32 cellular contexts compared by ENCODE assay signal in genomic region chr11:83766932-83767331, GRCh38.
"Had no signal": no experiment of that assay in that cellular context is flagged by ENCODE, and none has a peak within 500 bp of the region (broad histone marks: within the 10 kb centered on the region; RNA-seq: fewer than 3 reads in every experiment).

No MANE protein-coding gene starts in this region.

- H3K36me3 ChIP-seq: ascending aorta, cardiac muscle cell, WERI-Rb-1 had no signal

- H3K27ac ChIP-seq: ascending aorta, cardiac muscle cell, WERI-Rb-1 had no signal

- H3K4me1 ChIP-seq: ascending aorta had no signal

- H3K9me3 ChIP-seq: ascending aorta had no signal

- H3K4me3 ChIP-seq: ascending aorta, cardiac muscle cell had no signal

- FAIRE-seq: bronchial epithelial cell, TTC549 had no signal

- ATAC-seq: activated CD4-positive, alpha-beta T cell treated with anti-CD3 and anti-CD28 coated beads for 36 hours; activated CD4-positive, CD25-positive, alpha-beta regulatory T cell treated with anti-CD3 and anti-CD28 coated beads, Interleukin-2, amount 50 U/mL, for 24 hours; activated CD8-positive, alpha-beta memory T cell treated with anti-CD3 and anti-CD28 coated beads, Interleukin-2, amount 10 ng/mL, durations not matched to agents 7 days and 5 days; activated CD8-positive, alpha-beta T cell treated with anti-CD3 and anti-CD28 coated beads, Interleukin-2, amount 10 ng/mL, durations not matched to agents 7 days and 5 days; activated naive CD8-positive, alpha-beta T cell treated with anti-CD3 and anti-CD28 coated beads, Interleukin-2, amount 50 U/mL, for 24 hours; WTC11 had no signal

- DNase-seq: activated CD4-positive, alpha-beta memory T cell treated with anti-CD3 and anti-CD28 coated beads, Interleukin-2, amount 10 ng/mL, durations not matched to agents 7 days and 5 days; activated CD4-positive, alpha-beta T cell treated with anti-CD3 and anti-CD28 coated beads for 1 hour; activated CD4-positive, alpha-beta T cell treated with anti-CD3 and anti-CD28 coated beads for 36 hours; activated CD4-positive, alpha-beta T cell treated with anti-CD3 and anti-CD28 coated beads for 48 hours; activated CD4-positive, alpha-beta T cell treated with anti-CD3 and anti-CD28 coated beads, Interleukin-2, amount 10 ng/mL, durations not matched to agents 7 days and 5 days; activated CD4-positive, alpha-beta T cell treated with anti-CD3 and anti-CD28 coated beads, Interleukin-2, amount 50 U/mL, for 48 hours; activated CD4-positive, CD25-positive, alpha-beta regulatory T cell; activated CD8-positive, alpha-beta memory T cell treated with anti-CD3 and anti-CD28 coated beads for 24 hours; activated CD8-positive, alpha-beta memory T cell treated with anti-CD3 and anti-CD28 coated beads, Interleukin-2, amount 10 ng/mL, durations not matched to agents 7 days and 5 days; activated CD8-positive, alpha-beta memory T cell treated with anti-CD3 and anti-CD28 coated beads, Interleukin-2, amount 50 U/mL, for 48 hours; activated CD8-positive, alpha-beta T cell treated with anti-CD3 and anti-CD28 coated beads, Interleukin-2, amount 10 ng/mL, durations not matched to agents 7 days and 5 days; activated effector memory CD4-positive, alpha-beta T cell treated with Interleukin-2 at 50 U/mL for 16 hours; activated gamma-delta T cell; activated naive CD4-positive, alpha-beta T cell treated with anti-CD3 and anti-CD28 coated beads, Interleukin-2, amount 10 ng/mL, durations not matched to agents 7 days and 5 days; activated naive CD4-positive, alpha-beta T cell treated with Interleukin-2 at 50 U/mL for 16 hours; activated naive CD8-positive, alpha-beta T cell treated with anti-CD3 and anti-CD28 coated beads, Interleukin-2, amount 10 ng/mL, durations not matched to agents 7 days and 5 days; activated naive CD8-positive, alpha-beta T cell treated with anti-CD3 and anti-CD28 coated beads, Interleukin-2, amount 50 U/mL, for 24 hours; activated T-cell treated with anti-CD3 and anti-CD28 coated beads, Interleukin-2, amount 50 U/mL, for 24 hours; activated T-cell treated with anti-CD3 and anti-CD28 coated beads, Interleukin-2, amount 50 U/mL, for 48 hours; amygdala; anterior cingulate cortex; caudate nucleus; cerebellar nuclear complex; T-helper 2 cell; T-helper 9 cell; WERI-Rb-1 had no signal

- H3K27me3 ChIP-seq: ascending aorta, cardiac muscle cell had no signal
